ENCODE assay signal across 1 cellular context in genomic region chr1:117339866-117340357, GRCh38.
A peak's percentile ranks its signal among the peaks of the same experiment; 100 is the strongest.
TF ChIP-seq lines count a peak whose summit lies in the region.

No MANE protein-coding gene starts in this region.

TF ChIP-seq in K562, 482 proteins besides CTCF, POLR2A, EP300 and RAD21 (continued from another document and continues in another):
- no peak for TF ChIP-seq ZNF277 (CRISPR knock-in tag; IDR thresholded peaks at IDR 0.05; ENCODE audit: borderline replicate concordance)
- 0 out of 2 replicates have a peak, but pooled peaks have one; percentile 68 for TF ChIP-seq HEY1 (CRISPR knock-in tag; IDR thresholded peaks at IDR 0.05; ENCODE audit: borderline replicate concordance)
- TF ChIP-seq HIVEP1 (CRISPR knock-in tag; IDR thresholded peaks at IDR 0.05): no peak
- no peak for TF ChIP-seq NONO (IDR thresholded peaks at IDR 0.05; ENCODE audit: low read depth in 2 of 2, low read length in 1 of 2)
- no peak for TF ChIP-seq ZBTB8A (IDR thresholded peaks at IDR 0.05; ENCODE audit: partially characterized antibody)
- peak; percentile 82 for TF ChIP-seq CREB3 (tag; conservative IDR thresholded peaks at IDR 0.05; ENCODE audit: low read depth)
- TF ChIP-seq RFX7 (CRISPR knock-in tag; IDR thresholded peaks at IDR 0.05): no peak
- TF ChIP-seq TEAD4 (IDR thresholded peaks at IDR 0.05; ENCODE audit: low read length): peak; percentile 77; the same call in 1 of the 2 replicates
- no peak for TF ChIP-seq TEAD4 (CRISPR knock-in tag; IDR thresholded peaks at IDR 0.05; ENCODE audit: borderline replicate concordance)
- no peak for TF ChIP-seq PHF8 (IDR thresholded peaks at IDR 0.05; ENCODE audit: borderline replicate concordance, low read length)
- 0 out of 2 replicates have a peak, but pooled peaks have one; percentile 79 for TF ChIP-seq GTF2E2 (tag; IDR thresholded peaks at IDR 0.05)
- TF ChIP-seq ZNF609 (CRISPR knock-in tag; IDR thresholded peaks at IDR 0.05; ENCODE audit: borderline replicate concordance): no peak
- TF ChIP-seq YBX1 (IDR thresholded peaks at IDR 0.05): no peak
- TF ChIP-seq ERF (CRISPR knock-in tag; IDR thresholded peaks at IDR 0.05): no peak
- no peak for TF ChIP-seq RBBP5 (IDR thresholded peaks at IDR 0.05; ENCODE audit: borderline replicate concordance, insufficient read depth, low read length, poor library complexity, severe bottlenecking)
- no peak for TF ChIP-seq FOXO4 (CRISPR knock-in tag; IDR thresholded peaks at IDR 0.05)
- peak; percentile 52; the same call in 1 of the 2 replicates for TF ChIP-seq SOX6 (IDR thresholded peaks at IDR 0.05)
- TF ChIP-seq NKRF (IDR thresholded peaks at IDR 0.05; ENCODE audit: borderline replicate concordance): no peak
- no peak for TF ChIP-seq RFX1 (IDR thresholded peaks at IDR 0.05)
- TF ChIP-seq MAFG (tag; conservative IDR thresholded peaks at IDR 0.05): peak; percentile 40; the same call in 1 of the 2 replicates
- 0 out of 2 replicates have a peak, but pooled peaks have one; percentile 27 for TF ChIP-seq DEAF1 (CRISPR knock-in tag; IDR thresholded peaks at IDR 0.05)
- TF ChIP-seq ESRRB (CRISPR knock-in tag; IDR thresholded peaks at IDR 0.05; ENCODE audit: borderline replicate concordance): no peak
- peak; percentile 95 for TF ChIP-seq ELF4 (CRISPR knock-in tag; IDR thresholded peaks at IDR 0.05)
- peak; percentile 78; the same call in 1 of the 2 replicates for TF ChIP-seq ZNF197 (CRISPR knock-in tag; IDR thresholded peaks at IDR 0.05; ENCODE audit: low read depth)
- no peak for TF ChIP-seq SAFB2 (IDR thresholded peaks at IDR 0.05; ENCODE audit: borderline replicate concordance, low read depth, low read length, severe bottlenecking)
- TF ChIP-seq NR3C1 (CRISPR knock-in tag; IDR thresholded peaks at IDR 0.05): no peak
- no peak for TF ChIP-seq NR2F6 (CRISPR knock-in tag; IDR thresholded peaks at IDR 0.05)
- TF ChIP-seq ZNF436 (CRISPR knock-in tag; IDR thresholded peaks at IDR 0.05): peak; percentile 49; the same call in 1 of the 2 replicates
- no peak for TF ChIP-seq SP1 (CRISPR knock-in tag; IDR thresholded peaks at IDR 0.05)
- no peak for TF ChIP-seq BRF1 (IDR thresholded peaks at IDR 0.05; ENCODE audit: borderline replicate concordance, extremely low read depth, insufficient read length)
- no peak for TF ChIP-seq THRAP3 (IDR thresholded peaks at IDR 0.05; ENCODE audit: borderline replicate concordance)
- no peak for TF ChIP-seq TCF15 (CRISPR knock-in tag; IDR thresholded peaks at IDR 0.05)
- TF ChIP-seq CEBPB (tag; IDR thresholded peaks at IDR 0.05): peak; percentile 85
- TF ChIP-seq ZNF511 (CRISPR knock-in tag; IDR thresholded peaks at IDR 0.05): no peak
- no peak for TF ChIP-seq MEF2A (IDR thresholded peaks at IDR 0.05; ENCODE audit: control insufficient read depth, low read depth, low read length)
- no peak for TF ChIP-seq SMC3 (conservative IDR thresholded peaks at IDR 0.05; ENCODE audit: insufficient read depth, low read depth, low read length)
- no peak for TF ChIP-seq ZNF764 (CRISPR knock-in tag; IDR thresholded peaks at IDR 0.05; ENCODE audit: low read depth)
- TF ChIP-seq THAP7 (CRISPR knock-in tag; IDR thresholded peaks at IDR 0.05): no peak
- TF ChIP-seq COPS2 (conservative IDR thresholded peaks at IDR 0.05): no peak
- no peak for TF ChIP-seq MLX (CRISPR knock-in tag; conservative IDR thresholded peaks at IDR 0.05)
- no peak for TF ChIP-seq TFAM (CRISPR knock-in tag; conservative IDR thresholded peaks at IDR 0.05)
- TF ChIP-seq ZNF655 (CRISPR knock-in tag; IDR thresholded peaks at IDR 0.05): no peak
- TF ChIP-seq ZSCAN29 (IDR thresholded peaks at IDR 0.05): no peak
- TF ChIP-seq CBX2 (IDR thresholded peaks at IDR 0.05; ENCODE audit: insufficient read depth, low read length, poor library complexity, severe bottlenecking): no peak
- 0 out of 2 replicates have a peak, but pooled peaks have one; percentile 58 for TF ChIP-seq MEF2D (tag; conservative IDR thresholded peaks at IDR 0.05; ENCODE audit: low read depth)
- peak; percentile 40; the same call in 1 of the 2 replicates for TF ChIP-seq TOE1 (IDR thresholded peaks at IDR 0.05; ENCODE audit: borderline replicate concordance)
- TF ChIP-seq TOE1 (CRISPR knock-in tag; IDR thresholded peaks at IDR 0.05; ENCODE audit: borderline replicate concordance, low read depth): no peak
- no peak for TF ChIP-seq ARID3A (IDR thresholded peaks at IDR 0.05; ENCODE audit: borderline replicate concordance, low read depth, low read length)
- TF ChIP-seq ZNF785 (CRISPR knock-in tag; IDR thresholded peaks at IDR 0.05): no peak
